1 cellular context compared by ENCODE assay signal in the genomic region with DNA sequence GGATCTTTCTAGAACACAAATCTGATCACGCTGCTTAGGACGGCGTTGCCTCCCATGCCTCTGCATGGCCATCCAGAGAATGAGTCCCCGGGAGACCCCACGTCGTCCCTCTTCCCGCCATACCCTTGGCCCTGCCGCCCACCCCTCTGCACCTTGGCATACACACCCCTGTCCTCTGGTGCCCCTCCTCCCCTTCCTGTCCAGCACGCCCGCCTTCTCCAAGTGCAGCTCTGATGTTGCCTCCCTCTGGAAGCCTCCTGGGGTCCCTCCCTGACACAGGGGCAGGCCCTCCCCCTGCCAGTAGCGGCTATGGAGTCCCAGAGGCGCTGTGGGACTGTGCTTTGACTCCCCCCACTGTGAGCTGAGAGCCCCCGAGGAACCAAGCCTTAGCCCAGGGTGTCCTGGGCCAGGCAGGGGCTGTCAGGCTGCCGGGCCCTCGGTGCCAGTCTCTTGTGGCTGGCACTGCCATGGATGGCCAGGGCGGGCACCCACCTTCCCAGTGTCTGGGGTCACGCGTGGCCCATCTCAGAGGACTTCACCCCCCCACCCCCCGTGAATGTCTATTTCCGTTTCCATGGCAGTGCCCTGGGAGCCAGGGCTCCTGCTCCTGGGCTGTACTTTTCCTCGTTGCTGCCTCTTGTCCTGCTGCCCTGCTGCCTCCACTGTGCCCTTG.
TF ChIP-seq lines count a peak whose summit lies in the region.

No MANE protein-coding gene starts in this region.

TF ChIP-seq in HEK293, 187 proteins besides CTCF, POLR2A, EP300 and RAD21 (continued from another document):
- TF ChIP-seq PRDM4 (tag by site-specific recombination; IDR thresholded peaks at IDR 0.05), result no peak
- no peak for TF ChIP-seq ZNF132 (tag by site-specific recombination; IDR thresholded peaks at IDR 0.05; ENCODE audit: borderline replicate concordance)
- no peak for TF ChIP-seq ZNF23 (tag by site-specific recombination; IDR thresholded peaks at IDR 0.05; ENCODE audit: borderline replicate concordance)
- no peak for TF ChIP-seq ZNF133 (tag by site-specific recombination; IDR thresholded peaks at IDR 0.05)
- no peak for TF ChIP-seq ZNF169 (tag by site-specific recombination; IDR thresholded peaks at IDR 0.05)
- no peak for TF ChIP-seq MYNN (tag by site-specific recombination; IDR thresholded peaks at IDR 0.05; ENCODE audit: borderline replicate concordance)
- TF ChIP-seq MZF1 (tag by site-specific recombination; IDR thresholded peaks at IDR 0.05; ENCODE audit: borderline replicate concordance), result no peak
- TF ChIP-seq ZNF704 (tag by site-specific recombination; IDR thresholded peaks at IDR 0.05), result no peak
- no peak for TF ChIP-seq ZNF776 (tag by site-specific recombination; IDR thresholded peaks at IDR 0.05; ENCODE audit: borderline replicate concordance)
- no peak for TF ChIP-seq ZNF501 (tag by site-specific recombination; IDR thresholded peaks at IDR 0.05)
- TF ChIP-seq, protein P1, sequence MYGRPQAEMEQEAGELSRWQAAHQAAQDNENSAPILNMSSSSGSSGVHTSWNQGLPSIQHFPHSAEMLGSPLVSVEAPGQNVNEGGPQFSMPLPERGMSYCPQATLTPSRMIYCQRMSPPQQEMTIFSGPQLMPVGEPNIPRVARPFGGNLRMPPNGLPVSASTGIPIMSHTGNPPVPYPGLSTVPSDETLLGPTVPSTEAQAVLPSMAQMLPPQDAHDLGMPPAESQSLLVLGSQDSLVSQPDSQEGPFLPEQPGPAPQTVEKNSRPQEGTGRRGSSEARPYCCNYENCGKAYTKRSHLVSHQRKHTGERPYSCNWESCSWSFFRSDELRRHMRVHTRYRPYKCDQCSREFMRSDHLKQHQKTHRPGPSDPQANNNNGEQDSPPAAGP (tag by site-specific recombination; IDR thresholded peaks at IDR 0.05), result peak; percentile 35; the same call in 1 of the 2 replicates
- no peak for TF ChIP-seq ZNF624 (tag by site-specific recombination; IDR thresholded peaks at IDR 0.05)
- TF ChIP-seq ZIC2 (tag by site-specific recombination; IDR thresholded peaks at IDR 0.05), result peak; percentile 52; the same call in 1 of the 2 replicates
- no peak for TF ChIP-seq ZNF266 (tag by site-specific recombination; IDR thresholded peaks at IDR 0.05; ENCODE audit: low read depth)
- TF ChIP-seq FEZF1 (tag by site-specific recombination; IDR thresholded peaks at IDR 0.05), result no peak
- TF ChIP-seq ZBTB20 (tag by site-specific recombination; IDR thresholded peaks at IDR 0.05), result no peak
- no peak for TF ChIP-seq ZBTB21 (tag by site-specific recombination; IDR thresholded peaks at IDR 0.05)
- no peak for TF ChIP-seq OSR2 (tag by site-specific recombination; IDR thresholded peaks at IDR 0.05)
